Comparison of ENCODE assay signal across 8 cellular contexts in the genomic region with DNA sequence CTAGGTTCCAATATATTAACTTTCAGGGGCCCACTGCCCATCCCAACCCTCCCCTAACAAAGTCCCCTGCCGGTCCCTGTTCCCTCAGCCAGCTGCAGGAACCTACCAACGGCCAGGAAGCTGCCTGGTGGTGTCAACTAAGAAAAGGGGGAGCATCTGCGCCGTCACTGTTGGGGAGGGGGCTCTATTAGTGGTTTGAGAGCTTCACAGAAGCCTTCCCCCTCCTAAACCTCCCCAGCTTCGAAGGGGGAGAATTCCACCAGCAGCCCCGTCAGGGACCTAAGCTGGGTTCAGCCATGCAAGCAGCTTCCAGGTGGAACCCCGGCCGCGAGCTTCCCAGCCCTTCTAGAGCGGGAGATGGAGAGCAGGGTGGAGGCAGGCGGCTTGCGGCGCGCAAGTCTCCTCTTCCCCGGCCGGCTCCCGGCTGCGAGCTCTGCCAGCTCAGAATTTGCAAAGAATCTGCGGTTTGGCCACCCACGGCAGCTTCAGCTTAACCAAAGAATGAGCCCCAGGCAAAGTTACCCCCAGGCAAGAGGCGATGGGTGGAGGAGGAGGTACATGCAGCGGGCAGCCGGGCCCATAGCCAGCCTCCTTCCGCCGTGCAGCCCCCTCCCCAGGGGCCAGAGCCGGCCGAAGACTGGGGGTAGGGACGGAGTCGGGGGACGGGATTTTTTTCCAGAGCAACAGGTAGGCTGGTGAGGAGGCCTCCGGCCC. TPM values are rescaled to one million over a fixed set of nuclear protein-coding genes. Genes with fewer than 3 reads are reported as not detected.
DNase-seq lines count a peak whose midpoint lies in the region; ATAC-seq, FAIRE-seq and TF ChIP-seq lines count a peak whose summit lies in the region.

No MANE protein-coding gene starts in this region.

- POLR2A ChIA-PET in AG04450 (lab: Yijun Ruan, JAX), result interaction anchor here (0.5 to 2.4 kb wide), 16 partner anchors 17 to 208 kb away, joined by 3 to 31 read pairs (median 4); a partner anchor contains a TSS

- H3K36me3 ChIP-seq in SJSA1, result peaks cover 55% of the 10 kb centered on the region
- H3K36me3 ChIP-seq in heart right ventricle, result peaks cover 0 to 58% (median 9%) of the 10 kb centered on the region in 9 donors

- H3K27me3 ChIP-seq in AG04450 (ENCODE audit: control insufficient read depth, insufficient read depth, low read length) (no peaks in the 10 kb centered on the region), SJSA1 (replicated peaks) (no peaks in the 10 kb centered on the region), heart right ventricle (no peaks in the 10 kb centered on the region)

- H3K4me3 Mint-ChIP-seq in activated naive CD4-positive, alpha-beta T cell treated with anti-CD3 and anti-CD28 coated beads, Interleukin-2, amount 50 U/mL, for 24 hours, result peak overlapping the region; percentile 94

- H3K4me3 ChIP-seq in AG04450 (ENCODE audit: low read depth, low read length), result peak overlapping the region; percentile 81
- peak overlapping the region; percentile 66 for H3K4me3 ChIP-seq in SJSA1
- H3K4me3 ChIP-seq in heart right ventricle, result peak overlapping the region; percentile 56 to 85 (median 66)

- ATAC-seq in GM18907 (IDR thresholded peaks at IDR 0.05; ENCODE audit: unreplicated experiment) (peak; percentile 17), HG03439 (IDR thresholded peaks at IDR 0.05; ENCODE audit: unreplicated experiment) (peak; percentile 15), heart right ventricle (peak; percentile 8 to 43 (median 26))

- H3K4me1 Mint-ChIP-seq in activated naive CD4-positive, alpha-beta T cell treated with anti-CD3 and anti-CD28 coated beads, Interleukin-2, amount 50 U/mL, for 24 hours, result peaks cover 11% of the 10 kb centered on the region

- H3K27ac ChIP-seq in AG04450 (ENCODE audit: low read depth, low read length) (peak overlapping the region; percentile 87), SJSA1 (peak overlapping the region; percentile 81), heart right ventricle (peak overlapping the region in 9 of 10 donors; percentile 67 to 91 (median 87))

- intact Hi-C loops in heart right ventricle (cut with DNase I), result loop anchor here in 7 of 10 donors (2.0 to 10.0 kb wide), 7 partner anchors 47 to 144 kb away; a partner anchor contains a TSS

- H3K9me3 ChIP-seq in AG04450 (ENCODE audit: control insufficient read depth, insufficient read depth, low read length), result peaks cover 4% of the 10 kb centered on the region; the same call in 1 of the 2 replicates
- H3K9me3 ChIP-seq in SJSA1 (replicated peaks), result no peaks in the 10 kb centered on the region
- no peaks in the 10 kb centered on the region for H3K9me3 ChIP-seq in heart right ventricle

- H3K27ac Mint-ChIP-seq in activated naive CD4-positive, alpha-beta T cell treated with anti-CD3 and anti-CD28 coated beads, Interleukin-2, amount 50 U/mL, for 24 hours, result peak overlapping the region; percentile 86

- peak; percentile 68 for DNase-seq in AG04450 (ENCODE audit: low read depth, low spot score)
- peak; percentile 94 to 98 for DNase-seq in SJSA1 (ENCODE audit: low read depth in 1 of 2, low spot score in 2 of 2)
- DNase-seq in heart right ventricle, result peak; percentile 23 to 47
- DNase-seq in putamen (ENCODE audit: low spot score), result peak; percentile 45
- peak; percentile 53 for DNase-seq in urothelium cell line (ENCODE audit: low spot score)

- peaks cover 5% of the 10 kb centered on the region for H3K36me3 Mint-ChIP-seq in activated naive CD4-positive, alpha-beta T cell treated with anti-CD3 and anti-CD28 coated beads, Interleukin-2, amount 50 U/mL, for 24 hours

- CTCF ChIA-PET in AG04450 (lab: Charles Lee), result interaction anchor here (0.6 to 1.5 kb wide), 9 partner anchors 12 to 274 kb away, joined by 3 to 7 read pairs (median 4); a partner anchor contains a TSS

- TF ChIP-seq CTCF in AG04450 (IDR thresholded peaks at IDR 0.05; ENCODE audit: low read depth, low read length) (no peak), heart right ventricle (IDR thresholded peaks at IDR 0.05) (no peak)

- H3K27me3 Mint-ChIP-seq in activated naive CD4-positive, alpha-beta T cell treated with anti-CD3 and anti-CD28 coated beads, Interleukin-2, amount 50 U/mL, for 24 hours, result no peaks in the 10 kb centered on the region

- H3K4me1 ChIP-seq in SJSA1 (replicated peaks) (peaks cover 19% of the 10 kb centered on the region), heart right ventricle (peaks cover 0 to 26% (median 18%) of the 10 kb centered on the region in 9 donors)

- no peak for FAIRE-seq in urothelium cell line (lab: Jason Lieb, UNC)

- no peaks in the 10 kb centered on the region for H3K9me3 Mint-ChIP-seq in activated naive CD4-positive, alpha-beta T cell treated with anti-CD3 and anti-CD28 coated beads, Interleukin-2, amount 50 U/mL, for 24 hours

- 1 to 4% methylated on average over 29 to 31 of the region's 31 CpGs for WGBS in heart right ventricle, 2 donors

RNA-seq across cellular contexts. Expression of a gene that starts 33.7 kb away (rescaled TPM):
- polyA plus RNA-seq in AG04450 (2011; rRNA removed), result 43.5 and 44.6 TPM in 2 replicates
- polyA minus RNA-seq in AG04450 (2011; rRNA and poly(A)+ RNA removed), result 42.7 and 46.1 TPM in 2 replicates
- total RNA-seq in SJSA1 (2014; rRNA removed; shearing (Covaris generic)), result 30.1 and 49.7 TPM in 2 replicates
- 10 to 100 TPM; 22.9 to 31.3 (median 26.0) TPM for total RNA-seq in heart right ventricle
- polyA plus RNA-seq in heart right ventricle, result 10 to 100 TPM; 12.8 to 21.5 TPM

RNA-seq across cellular contexts. Expression of a gene that starts 58.5 kb away (rescaled TPM):
- polyA plus RNA-seq in AG04450 (2011; rRNA removed) (12.4 and 18.2 TPM in 2 replicates), heart right ventricle (10 to 100 TPM in 1 of 2 donors, 1 to 10 TPM in 1; 8.0 to 10.8 TPM)
- 30.8 and 35.7 TPM in 2 replicates for polyA minus RNA-seq in AG04450 (2011; rRNA and poly(A)+ RNA removed)
- 23.2 and 43.8 TPM in 2 replicates for total RNA-seq in SJSA1 (2014; rRNA removed; shearing (Covaris generic))
- 10 to 100 TPM; 15.1 to 37.1 (median 20.9) TPM for total RNA-seq in heart right ventricle

Comparison
In these comparisons a context has a peak if more than half of its experiments do, and no peak if none do; other contexts are left out.
1. Peak in every context shown above with its lines: DNase-seq, ATAC-seq, H3K4me3 ChIP-seq and H3K27ac ChIP-seq.
2. DNase-seq: peak in every context shown above with its lines; median percentile 96 in SJSA1; 68 in AG04450; 53 in urothelium cell line; 45 in putamen; 35 in heart right ventricle.